Comparison of ENCODE assay signal across 11 cellular contexts in genomic region chr13:91817250-91817649, GRCh38.
DNase-seq lines count a peak whose midpoint lies in the region; TF ChIP-seq lines count a peak whose summit lies in the region.
"Had no signal": no experiment of that assay in that cellular context is flagged by ENCODE, and none has a peak within 500 bp of the region (broad histone marks: within the 10 kb centered on the region; RNA-seq: fewer than 3 reads in every experiment).

No MANE protein-coding gene starts in this region.

- peaks cover 0 to 8% (median 3%) of the 10 kb centered on the region in 4 donors for H3K4me1 ChIP-seq in transverse colon

- DNase-seq in NCI-H524 (lab: John Stamatoyannopoulos, UW) (peak; percentile 30 to 46), NCI-H524 treated with DMSO at 0.1 percent for 48 hours (lab: John Stamatoyannopoulos, UW) (no peak), NCI-H82 treated with DMSO at 0.1 percent for 48 hours (lab: John Stamatoyannopoulos, UW; ENCODE audit: unreplicated experiment) (peak; percentile 50), dorsolateral prefrontal cortex (no peak), renal cortical epithelial cell (ENCODE audit: low read depth) (peak; percentile 17), cerebellum (ENCODE audit: low spot score) (no peak), transverse colon (no peak)
- no peak for DNase-seq in activated CD4-positive, CD25-positive, alpha-beta regulatory T cell treated with anti-CD3 and anti-CD28 coated beads, Interleukin-2, amount 50 U/mL, for 72 hours
- DNase-seq: naive B cell, upper lobe of left lung had no signal

- no peak for TF ChIP-seq POLR2A in transverse colon (IDR thresholded peaks at IDR 0.05)

- TF ChIP-seq CTCF in dorsolateral prefrontal cortex (IDR thresholded peaks at IDR 0.05 in 54 of 56, conservative IDR thresholded peaks at IDR 0.05 in 2 of 56; ENCODE audit: low read depth in 1 of 56, partially characterized antibody in 56 of 56) (peak in 53 of 56 donors; percentile 26 to 70 (median 50)), transverse colon (IDR thresholded peaks at IDR 0.05) (no peak)

- intact Hi-C loops in dorsolateral prefrontal cortex (cut with DNase I) = loop anchor here in 1 of 2 donors (10.0 kb wide), 1 partner anchor 258 kb away; no protein-coding TSS in a partner anchor
- intact Hi-C loops in transverse colon (cut with DNase I; ENCODE audit: low total_unique reads) = no loop called here

- no peak overlapping the region for H3K4me3 ChIP-seq in dorsolateral prefrontal cortex
- no peak overlapping the region for H3K4me3 ChIP-seq in transverse colon
- H3K4me3 ChIP-seq: upper lobe of left lung had no signal

- TF ChIP-seq EP300 in transverse colon (IDR thresholded peaks at IDR 0.05; ENCODE audit: low read depth) = no peak

- no peaks in the 10 kb centered on the region for H3K9me3 ChIP-seq in transverse colon
- H3K9me3 ChIP-seq: upper lobe of left lung had no signal

- H3K27me3 ChIP-seq in dorsolateral prefrontal cortex (peaks cover 0 to 3% (median 0%) of the 10 kb centered on the region in 45 donors), transverse colon (no peaks in the 10 kb centered on the region)
- H3K27me3 ChIP-seq: upper lobe of left lung had no signal

- 40 to 45% methylated on average over 5 of the region's 5 CpGs for WGBS in transverse colon (ENCODE audit: low coverage in 1 of 2), 2 donors

- in situ Hi-C loops in transverse colon (cut with MboI; ENCODE audit: low pct_ligation_motif_present in 1 of 4, low pct_unique_long_range_greater_than_20kb in 1 of 4, low sequenced_read_pairs in 3 of 4) = no loop called here

- H3K27ac ChIP-seq in dorsolateral prefrontal cortex (no peak overlapping the region), transverse colon (no peak overlapping the region)
- H3K27ac ChIP-seq: HL-60, upper lobe of left lung had no signal

- no peaks in the 10 kb centered on the region for H3K36me3 ChIP-seq in transverse colon
- H3K36me3 ChIP-seq: upper lobe of left lung had no signal

Comparison
In these comparisons a context has a peak if more than half of its experiments do, and no peak if none do; other contexts are left out.
1. DNase-seq: peak in NCI-H524 (2 of 2), NCI-H82 treated with DMSO at 0.1 percent for 48 hours (single experiment) and renal cortical epithelial cell (single experiment); none in NCI-H524 treated with DMSO at 0.1 percent for 48 hours (single experiment), dorsolateral prefrontal cortex (0 of 10), cerebellum (single experiment), activated CD4-positive, CD25-positive, alpha-beta regulatory T cell treated with anti-CD3 and anti-CD28 coated beads, Interleukin-2, amount 50 U/mL, for 72 hours (single experiment) and transverse colon (single experiment).
2. CTCF ChIP-seq: peak in dorsolateral prefrontal cortex (53 of 56); none in transverse colon (0 of 5).